ENCODE assay signal across 8 cellular contexts in the genomic region with DNA sequence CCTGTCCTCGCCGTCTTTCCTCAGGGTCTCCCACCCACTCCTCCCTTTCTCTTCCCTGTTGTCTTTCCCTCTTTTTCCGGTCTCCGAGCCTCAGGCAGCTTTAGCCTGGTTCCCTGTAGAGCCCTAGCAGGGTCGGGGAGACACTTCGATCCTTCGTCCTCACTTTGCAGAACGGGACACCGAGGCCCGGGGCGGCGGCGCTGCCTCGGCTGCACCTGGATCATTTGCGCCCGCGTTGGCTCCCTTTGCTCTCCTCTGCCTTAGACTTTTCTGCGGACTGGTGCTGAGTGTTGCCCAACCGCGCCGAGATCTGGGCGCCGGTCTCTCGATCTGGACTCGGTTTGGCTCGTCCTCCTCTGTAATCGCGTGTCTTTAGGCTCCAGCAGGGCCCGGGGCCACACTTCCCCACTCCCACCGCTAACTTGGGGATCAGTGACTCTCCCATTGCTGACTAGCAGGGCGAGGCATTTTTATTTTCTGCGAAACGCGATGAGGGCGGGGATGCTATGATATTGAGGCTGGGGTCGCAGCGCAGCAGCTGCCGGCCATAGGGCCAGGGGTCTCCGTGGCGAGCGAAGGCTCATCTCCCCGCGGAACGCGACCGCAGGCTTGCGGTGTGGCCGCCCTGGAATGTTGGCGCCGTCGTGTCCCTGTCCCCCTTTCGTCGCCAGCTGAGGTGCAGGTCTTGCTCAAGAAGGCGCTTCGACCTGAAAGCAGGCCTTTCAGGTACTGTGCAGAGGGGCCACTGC. TPM values are rescaled to one million over a fixed set of nuclear protein-coding genes. Genes with fewer than 3 reads are reported as not detected.
DNase-seq lines count a peak whose midpoint lies in the region; ATAC-seq and TF ChIP-seq lines count a peak whose summit lies in the region.

No MANE protein-coding gene starts in this region.

- H3K9ac ChIP-seq in KMS-11 (no peak overlapping the region), mucosa of stomach (ENCODE audit: low read length) (peak overlapping the region; percentile 49)

- no peak overlapping the region for H3K27ac Mint-ChIP-seq in chondrocyte (ENCODE audit: unreplicated experiment)

- H3K27me3 ChIP-seq in KMS-11 (ENCODE audit: insufficient read depth, low read depth) (no peaks in the 10 kb centered on the region), mucosa of stomach (ENCODE audit: control insufficient read depth, insufficient read depth, low read length) (peaks cover 21% of the 10 kb centered on the region), ovary (no peaks in the 10 kb centered on the region)

- H3K36me3 ChIP-seq in KMS-11 (ENCODE audit: insufficient read depth) (no peaks in the 10 kb centered on the region), mucosa of stomach (ENCODE audit: control insufficient read depth, insufficient read depth, low read length) (no peaks in the 10 kb centered on the region), ovary (no peaks in the 10 kb centered on the region)

- H2AFZ ChIP-seq in KMS-11 (ENCODE audit: low read depth) = no peak overlapping the region

- H3K9me3 Mint-ChIP-seq in chondrocyte (ENCODE audit: low read depth) = no peaks in the 10 kb centered on the region

- TF ChIP-seq EP300 in ovary (IDR thresholded peaks at IDR 0.05) = no peak

- H3K4me3 Mint-ChIP-seq in chondrocyte (ENCODE audit: unreplicated experiment) = peak overlapping the region; percentile 84

- peak overlapping the region; percentile 51 for H3K4me2 ChIP-seq in KMS-11

- H3K36me3 Mint-ChIP-seq in chondrocyte (ENCODE audit: low read depth) = peaks cover 2% of the 10 kb centered on the region

- peaks cover 14% of the 10 kb centered on the region for H3K4me1 Mint-ChIP-seq in chondrocyte (ENCODE audit: low read depth)

- peaks cover 21% of the 10 kb centered on the region for H3K27me3 Mint-ChIP-seq in chondrocyte (ENCODE audit: low read depth)

- 6 to 10% (median 8%) methylated on average over 52 to 55 of the region's 55 CpGs for WGBS in ovary, 3 donors

- ATAC-seq in HG02938 (IDR thresholded peaks at IDR 0.05; ENCODE audit: unreplicated experiment) (no peak), GM21381 (IDR thresholded peaks at IDR 0.05; ENCODE audit: unreplicated experiment) (no peak)

- no peak overlapping the region for H3K27ac ChIP-seq in KMS-11
- H3K27ac ChIP-seq in ovary = no peak overlapping the region

- H4K20me1 ChIP-seq in KMS-11 (ENCODE audit: insufficient read depth) = no peaks in the 10 kb centered on the region

- intact Hi-C loops in ovary (cut with DNase I) = no loop called here

- peaks cover 18% of the 10 kb centered on the region; the same call in 1 of the 2 replicates for H3K79me2 ChIP-seq in KMS-11 (ENCODE audit: insufficient read depth, low read depth)

- no peaks in the 10 kb centered on the region for H3K9me3 ChIP-seq in mucosa of stomach (ENCODE audit: control insufficient read depth, low read length)
- H3K9me3 ChIP-seq in ovary = no peaks in the 10 kb centered on the region

- no peak for TF ChIP-seq CTCF in KMS-11 (conservative IDR thresholded peaks at IDR 0.05; ENCODE audit: low read depth, low read length)
- TF ChIP-seq CTCF in chondrocyte (IDR thresholded peaks at IDR 0.05) = no peak
- TF ChIP-seq CTCF in ovary (IDR thresholded peaks at IDR 0.05) = no peak

- DNase-seq in AG20443 (ENCODE audit: low spot score) (peak; percentile 47), chondrocyte (ENCODE audit: low spot score) (no peak), ovary (no peak), DMS79 (lab: John Stamatoyannopoulos, UW) (no peak)

- H3K4me3 ChIP-seq in KMS-11 (IDR thresholded peaks at IDR 0.05; ENCODE audit: insufficient read depth, low read depth, low read length) (no peak overlapping the region), mucosa of stomach (ENCODE audit: low read length) (peak overlapping the region; percentile 52), ovary (no peak overlapping the region)

- H3K4me1 ChIP-seq in KMS-11 (ENCODE audit: low read depth, poor library complexity, severe bottlenecking) (peaks cover 18% of the 10 kb centered on the region), mucosa of stomach (ENCODE audit: control insufficient read depth, insufficient read depth, low read length) (peaks cover 36% of the 10 kb centered on the region), ovary (ENCODE audit: insufficient read depth) (peaks cover 8% of the 10 kb centered on the region)

- TF ChIP-seq POLR2A in ovary (IDR thresholded peaks at IDR 0.05) = no peak

RNA-seq across cellular contexts. Expression of gene E2F8, which starts 1.6 kb away (rescaled TPM):
- total RNA-seq in chondrocyte (0.60 to 1.4 TPM (median 0.64 TPM) in 3 replicates), ovary (under 1 TPM in 4 of 7 donors, not detected in 3; 0.20 to 0.80 (median 0.40) TPM)
- polyA plus RNA-seq in ovary = under 1 TPM; 0.08 to 0.35 TPM

RNA-seq across cellular contexts. Expression of gene CSRP3, which starts 40.6 kb away (rescaled TPM):
- total RNA-seq in chondrocyte (not detected in 3 replicates), ovary (1 to 10 TPM in 1 of 7 donors, under 1 TPM in 1, not detected in 5; 0.37 to 1.0 TPM)
- under 1 TPM; 0.07 to 0.67 TPM for polyA plus RNA-seq in ovary
